12 cellular contexts compared by ENCODE assay signal in genomic region chr10:28569506-28570159, GRCh38. TPM values are rescaled to one million over a fixed set of nuclear protein-coding genes. Genes with fewer than 3 reads are reported as not detected.
DNase-seq lines count a peak whose midpoint lies in the region; ATAC-seq, FAIRE-seq and TF ChIP-seq lines count a peak whose summit lies in the region.
"Had no signal": no experiment of that assay in that cellular context is flagged by ENCODE, and none has a peak within 500 bp of the region (broad histone marks: within the 10 kb centered on the region; RNA-seq: fewer than 3 reads in every experiment).

No MANE protein-coding gene starts in this region.

- DNase-seq in AG08396 (ENCODE audit: low spot score) (peak; percentile 14), HCEC 1CT (peak; percentile 60), astrocyte (ENCODE audit: low read depth) (peak; percentile 61), left lobe of liver (ENCODE audit: low spot score) (no peak), GM12892 (ENCODE audit: insufficient read length) (no peak)
- DNase-seq: DMS79 treated with DMSO at 0.1 percent for 48 hours, lower lobe of right lung, transverse colon had no signal

- peak overlapping the region; percentile 0 for H3K27ac ChIP-seq in astrocyte (ENCODE audit: low read depth, low read length)
- H3K27ac ChIP-seq: lower lobe of right lung, transverse colon had no signal

- peak; percentile 43 for FAIRE-seq in astrocyte (lab: Jason Lieb, UNC)
- FAIRE-seq in GM12892 (lab: Jason Lieb, UNC) = no peak
- FAIRE-seq: endometrium had no signal

- H3K9me3 ChIP-seq in astrocyte (ENCODE audit: insufficient read depth, low read depth, low read length) = no peaks in the 10 kb centered on the region
- H3K9me3 ChIP-seq: lower lobe of right lung, transverse colon had no signal

- peak overlapping the region; percentile 59 for H3K27ac Mint-ChIP-seq in astrocyte (ENCODE audit: unreplicated experiment)

- no peak overlapping the region for H2AFZ ChIP-seq in astrocyte (ENCODE audit: low read depth, low read length)

- H3K9me3 Mint-ChIP-seq in astrocyte (ENCODE audit: unreplicated experiment) = no peaks in the 10 kb centered on the region

- peaks cover 100% of the 10 kb centered on the region for H3K79me2 ChIP-seq in astrocyte (ENCODE audit: insufficient read depth, low read length)

- peaks cover 98% of the 10 kb centered on the region for H4K20me1 ChIP-seq in astrocyte (ENCODE audit: insufficient read depth, low read length)

- no peak overlapping the region for H3K4me3 Mint-ChIP-seq in astrocyte (ENCODE audit: unreplicated experiment)

- no peak for TF ChIP-seq CTCF in astrocyte (IDR thresholded peaks at IDR 0.05; ENCODE audit: insufficient read depth, low read depth, low read length)

- H3K4me2 ChIP-seq in astrocyte (ENCODE audit: low read length) = no peak overlapping the region

- peak; percentile 86 for ATAC-seq in left lobe of liver
- no peak for ATAC-seq in HG02840 (IDR thresholded peaks at IDR 0.05; ENCODE audit: low FRiP score, unreplicated experiment)
- ATAC-seq in GM19395 (IDR thresholded peaks at IDR 0.05; ENCODE audit: unreplicated experiment) = no peak
- ATAC-seq in GM19035 (IDR thresholded peaks at IDR 0.05; ENCODE audit: unreplicated experiment) = no peak

- H3K4me1 Mint-ChIP-seq in astrocyte (ENCODE audit: low read depth, unreplicated experiment) = peaks cover 42% of the 10 kb centered on the region

- no peaks in the 10 kb centered on the region for H3K27me3 ChIP-seq in astrocyte (ENCODE audit: insufficient read depth, low read length)
- H3K27me3 ChIP-seq: transverse colon had no signal

- H3K27me3 Mint-ChIP-seq in astrocyte (ENCODE audit: low read depth, unreplicated experiment) = no peaks in the 10 kb centered on the region

- TF ChIP-seq POLR2A in GM12892 (IDR thresholded peaks at IDR 0.05; ENCODE audit: low read depth, low read length) = no peak

- no peak overlapping the region for H3K4me3 ChIP-seq in astrocyte (ENCODE audit: insufficient read depth, low read depth, low read length)
- H3K4me3 ChIP-seq: lower lobe of right lung, transverse colon had no signal

- no peak overlapping the region for H3K9ac ChIP-seq in astrocyte (ENCODE audit: low read length)

- H3K4me1 ChIP-seq in astrocyte (ENCODE audit: insufficient read depth, low read length) = peaks cover 9% of the 10 kb centered on the region

- peaks cover 8% of the 10 kb centered on the region for H3K36me3 ChIP-seq in astrocyte (ENCODE audit: insufficient read depth, low read length)
- H3K36me3 ChIP-seq: transverse colon had no signal

- H3K36me3 Mint-ChIP-seq in astrocyte (ENCODE audit: low read depth, unreplicated experiment) = peaks cover 2% of the 10 kb centered on the region

RNA-seq across cellular contexts. Expression of gene WAC, which starts 36.7 kb away (rescaled TPM):
- total RNA-seq in astrocyte (112 and 123 TPM in 2 replicates), left lobe of liver (36.5 TPM)
- 77.0 TPM for polyA plus RNA-seq in GM12892 (2012; ENCODE audit: missing spikeins)

Comparison
In these comparisons a context has a peak if more than half of its experiments do, and no peak if none do; other contexts are left out.
1. DNase-seq: peak in AG08396 (single experiment), HCEC 1CT (single experiment) and astrocyte (single experiment); none in left lobe of liver (single experiment) and GM12892 (single experiment).